8 cellular contexts compared by ENCODE assay signal in the genomic region with DNA sequence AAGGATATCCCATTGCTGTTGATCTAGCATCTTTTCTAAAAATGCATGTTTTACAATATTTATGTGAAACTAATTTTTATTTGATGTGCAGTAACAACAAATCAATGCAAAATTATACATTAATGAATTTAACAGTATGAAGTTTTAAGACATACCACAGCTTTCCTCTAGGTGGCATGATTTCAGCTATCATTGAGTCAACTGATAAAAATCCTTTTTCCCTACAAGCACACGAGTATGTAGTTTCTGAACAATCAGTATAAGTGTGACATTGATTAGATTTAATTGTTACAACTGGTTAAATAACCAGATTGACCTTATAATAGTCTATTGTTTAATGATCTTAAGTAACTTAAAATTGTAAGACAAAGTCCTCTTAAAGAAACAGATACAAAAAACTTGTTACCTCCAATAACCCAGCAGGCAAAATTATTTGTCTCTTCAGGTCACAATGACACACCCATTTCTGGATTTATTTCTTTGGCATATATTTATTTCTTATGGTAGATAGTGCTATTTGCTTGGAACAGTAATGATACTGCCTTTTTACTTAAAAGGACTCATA. TPM values are rescaled to one million over a fixed set of nuclear protein-coding genes. Genes with fewer than 3 reads are reported as not detected.
A peak's percentile ranks its signal among the peaks of the same experiment; 100 is the strongest.
DNase-seq lines count a peak whose midpoint lies in the region; ATAC-seq and TF ChIP-seq lines count a peak whose summit lies in the region.

No MANE protein-coding gene starts in this region.

- TF ChIP-seq POLR2A in adrenal gland (IDR thresholded peaks at IDR 0.05): no peak

- ATAC-seq in GM21381 (IDR thresholded peaks at IDR 0.05; ENCODE audit: unreplicated experiment) (peak; percentile 74), T-helper 17 cell (no peak)

- H3K27me3 ChIP-seq in DOHH2 (ENCODE audit: control insufficient read depth, low read length) (peaks cover 9% of the 10 kb centered on the region), adrenal gland (no peaks in the 10 kb centered on the region)

- peaks cover 10% of the 10 kb centered on the region; the same call in 1 of the 2 replicates for H3F3A ChIP-seq in DOHH2 (ENCODE audit: control insufficient read depth, insufficient read depth)

- H3K36me3 Mint-ChIP-seq in activated naive CD8-positive, alpha-beta T cell treated with anti-CD3 and anti-CD28 coated beads for 36 hours: peaks cover 20% of the 10 kb centered on the region
- H3K36me3 Mint-ChIP-seq in T-helper 17 cell (ENCODE audit: low read depth): no peaks in the 10 kb centered on the region

- H3K27ac Mint-ChIP-seq in activated naive CD8-positive, alpha-beta T cell treated with anti-CD3 and anti-CD28 coated beads for 36 hours: no peak overlapping the region
- no peak overlapping the region for H3K27ac Mint-ChIP-seq in T-helper 17 cell

- H3K9me3 Mint-ChIP-seq in activated naive CD8-positive, alpha-beta T cell treated with anti-CD3 and anti-CD28 coated beads for 36 hours: no peaks in the 10 kb centered on the region

- intact Hi-C loops in adrenal gland (cut with DNase I): loop anchor here in 1 of 2 donors (5.0 to 10.0 kb wide), 2 partner anchors 183 to 1315 kb away; no protein-coding TSS in a partner anchor

- DNase-seq in LoVo (ENCODE audit: low spot score) (peak; percentile 52), adrenal gland (no peak), lung microvascular endothelial cell (ENCODE audit: low read depth in 2 of 2) (peak; percentile 63 to 75), T-helper 17 cell (no peak)
- DNase-seq in activated naive CD8-positive, alpha-beta T cell treated with anti-CD3 and anti-CD28 coated beads for 36 hours: no peak
- no peak for DNase-seq in activated naive CD4-positive, alpha-beta T cell (lab: John Stamatoyannopoulos, UW)

- H3K4me1 ChIP-seq in DOHH2 (ENCODE audit: control insufficient read depth, low read length): no peaks in the 10 kb centered on the region
- no peaks in the 10 kb centered on the region for H3K4me1 ChIP-seq in adrenal gland (replicated peaks in 1 of 2)

- no peaks in the 10 kb centered on the region for H3K9me2 ChIP-seq in DOHH2 (replicated peaks; ENCODE audit: control insufficient read depth, low read length)

- peaks cover 16% of the 10 kb centered on the region for H3K27me3 Mint-ChIP-seq in activated naive CD8-positive, alpha-beta T cell treated with anti-CD3 and anti-CD28 coated beads for 36 hours
- H3K27me3 Mint-ChIP-seq in T-helper 17 cell: no peaks in the 10 kb centered on the region

- H3K36me3 ChIP-seq in DOHH2 (ENCODE audit: control insufficient read depth, low read length) (no peaks in the 10 kb centered on the region), adrenal gland (replicated peaks in 1 of 2) (no peaks in the 10 kb centered on the region)

- H3K9me3 ChIP-seq in DOHH2 (ENCODE audit: control insufficient read depth, insufficient read depth, low read length): no peaks in the 10 kb centered on the region
- no peaks in the 10 kb centered on the region for H3K9me3 ChIP-seq in adrenal gland (replicated peaks in 1 of 3)
- H3K9me3 ChIP-seq in T-helper 17 cell (ENCODE audit: control insufficient read depth, low read length, poor library complexity, severe bottlenecking): no peaks in the 10 kb centered on the region

- no peaks in the 10 kb centered on the region for H4K20me1 ChIP-seq in DOHH2 (ENCODE audit: control insufficient read depth, insufficient read depth, low read depth, low read length)

- H3K27ac ChIP-seq in DOHH2 (ENCODE audit: low read depth, low read length) (no peak overlapping the region), adrenal gland (no peak overlapping the region)

- 0 to 4% (median 2%) methylated on average over 1 of the region's 1 CpG for WGBS in adrenal gland, 4 donors

- no peaks in the 10 kb centered on the region for H3K79me2 ChIP-seq in DOHH2 (ENCODE audit: control insufficient read depth, low read length)

- no peak overlapping the region for H3K4me2 ChIP-seq in DOHH2 (ENCODE audit: low read length)

- no peak overlapping the region for H3K4me3 ChIP-seq in DOHH2 (ENCODE audit: low read length)
- H3K4me3 ChIP-seq in adrenal gland: no peak overlapping the region

- peak; percentile 67 for TF ChIP-seq CTCF in DOHH2 (IDR thresholded peaks at IDR 0.05; ENCODE audit: low read depth, low read length, poor library complexity, severe bottlenecking)
- TF ChIP-seq CTCF in adrenal gland (IDR thresholded peaks at IDR 0.05): peak; percentile 61 to 83 (median 74)

- no peaks in the 10 kb centered on the region for H3K4me1 Mint-ChIP-seq in activated naive CD8-positive, alpha-beta T cell treated with anti-CD3 and anti-CD28 coated beads for 36 hours
- H3K4me1 Mint-ChIP-seq in T-helper 17 cell: no peaks in the 10 kb centered on the region

- H3K4me3 Mint-ChIP-seq in activated naive CD8-positive, alpha-beta T cell treated with anti-CD3 and anti-CD28 coated beads for 36 hours: no peak overlapping the region
- no peak overlapping the region for H3K4me3 Mint-ChIP-seq in T-helper 17 cell

RNA-seq across cellular contexts. Expression of gene TGFB2, which starts 5.8 kb away (rescaled TPM):
- total RNA-seq in adrenal gland (1 to 10 TPM in 7 of 8 donors, under 1 TPM in 1; 0.94 to 4.2 (median 1.7) TPM), lung microvascular endothelial cell (13.5 and 122 TPM in 2 replicates), T-helper 17 cell (1 to 10 TPM in 1 of 2 donors, under 1 TPM in 1; 0.17 to 3.0 TPM)
- polyA plus RNA-seq in adrenal gland: 1 to 10 TPM in 1 of 3 donors, under 1 TPM in 2; 0.24 to 1.8 (median 0.54) TPM
- under 1 TPM in 1 of 2 experiments, not detected in 1; 0.04 TPM for total RNA-seq in activated naive CD8-positive, alpha-beta T cell treated with anti-CD3 and anti-CD28 coated beads for 36 hours

RNA-seq across cellular contexts. Expression of gene RRP15, which starts 54.3 kb away (rescaled TPM):
- total RNA-seq in adrenal gland: 10 to 100 TPM in 4 of 8 donors, 1 to 10 TPM in 4; 1.5 to 19.3 (median 11.1) TPM
- polyA plus RNA-seq in adrenal gland: 10 to 100 TPM in 1 of 3 donors, 1 to 10 TPM in 2; 1.3 to 24.0 (median 2.8) TPM
- 2.2 and 4.0 TPM in 2 replicates for total RNA-seq in lung microvascular endothelial cell
- 10 to 100 TPM; 41.3 to 50.5 TPM for total RNA-seq in activated naive CD8-positive, alpha-beta T cell treated with anti-CD3 and anti-CD28 coated beads for 36 hours
- 10 to 100 TPM; 13.7 to 21.9 TPM for total RNA-seq in T-helper 17 cell

Comparison
In these comparisons a context has a peak if more than half of its experiments do, and no peak if none do; other contexts are left out.
1. DNase-seq: peak in LoVo (single experiment) and lung microvascular endothelial cell (2 of 2); none in adrenal gland (0 of 7), activated naive CD8-positive, alpha-beta T cell treated with anti-CD3 and anti-CD28 coated beads for 36 hours (single experiment), T-helper 17 cell (0 of 3) and activated naive CD4-positive, alpha-beta T cell (0 of 4).